Comparison of ENCODE assay signal across 19 cellular contexts in genomic region chr16:11006666-11007065, GRCh38.
DNase-seq lines count a peak whose midpoint lies in the region; ATAC-seq and TF ChIP-seq lines count a peak whose summit lies in the region.
"Had no signal": no experiment of that assay in that cellular context is flagged by ENCODE, and none has a peak within 500 bp of the region (broad histone marks: within the 10 kb centered on the region; RNA-seq: fewer than 3 reads in every experiment).

No MANE protein-coding gene starts in this region.

- no peak overlapping the region for H3K4me3 ChIP-seq in adipocyte (ENCODE audit: low read length)
- H3K4me3 ChIP-seq in stomach: no peak overlapping the region
- H3K4me3 ChIP-seq: MG63, SJSA1 had no signal

- no peak for ATAC-seq in stimulated activated memory B cell treated with anti-CD40 and anti-IgM and Interleukin-4, amounts not matched to agents 10 μg/mL and 1 μg/mL and 100 μg/mL, for 72 hours
- no peak for ATAC-seq in GM19351 (IDR thresholded peaks at IDR 0.05; ENCODE audit: unreplicated experiment)

- DNase-seq in EH (ENCODE audit: low read depth): peak; percentile 40
- peak; percentile 8 for DNase-seq in HCEC 1CT
- DNase-seq in adipocyte (ENCODE audit: low read depth): peak; percentile 38
- DNase-seq in SHP77 treated with DMSO at 0.1 percent for 48 hours (lab: John Stamatoyannopoulos, UW): no peak
- DNase-seq in stomach: no peak
- DNase-seq: C1 segment of cervical spinal cord, DMS79, GOT3, MG63, NCI-H1048, NCI-H1436 treated with DMSO at 0.1 percent for 48 hours, NCI-H2029, NCI-H345, NCI-H524 treated with DMSO at 0.1 percent for 48 hours, SW 1271 had no signal

- no peaks in the 10 kb centered on the region for H3K27me3 ChIP-seq in adipocyte (replicated peaks; ENCODE audit: control insufficient read depth, insufficient read depth, low read length)
- no peaks in the 10 kb centered on the region for H3K27me3 ChIP-seq in stomach
- H3K27me3 ChIP-seq: MG63, SJSA1 had no signal

- TF ChIP-seq POLR2A in stomach (IDR thresholded peaks at IDR 0.05): no peak

- no peak overlapping the region for H3K9ac ChIP-seq in adipocyte (ENCODE audit: low read length)
- H3K9ac ChIP-seq: KMS-11 had no signal

- H3K4me1 ChIP-seq in adipocyte (ENCODE audit: control insufficient read depth, insufficient read depth, low read length): peaks cover 40% of the 10 kb centered on the region
- peaks cover 0 to 7% (median 0%) of the 10 kb centered on the region in 4 donors for H3K4me1 ChIP-seq in stomach

- no peaks in the 10 kb centered on the region for H3K9me3 ChIP-seq in adipocyte (ENCODE audit: control insufficient read depth, low read length)
- no peaks in the 10 kb centered on the region for H3K9me3 ChIP-seq in stomach
- H3K9me3 ChIP-seq: MG63, SJSA1 had no signal

- H3K27ac ChIP-seq in stomach: peak overlapping the region in 2 of 5 donors; percentile 52 to 54
- H3K27ac ChIP-seq: KMS-11, SJSA1 had no signal

- H3K36me3 Mint-ChIP-seq in stimulated activated memory B cell treated with anti-CD40 and anti-IgM and Interleukin-4, amounts not matched to agents 10 μg/mL and 1 μg/mL and 100 μg/mL, for 72 hours: peaks cover 82% of the 10 kb centered on the region

- no peak overlapping the region for H3K4me3 Mint-ChIP-seq in stimulated activated memory B cell treated with anti-CD40 and anti-IgM and Interleukin-4, amounts not matched to agents 10 μg/mL and 1 μg/mL and 100 μg/mL, for 72 hours

- 81 to 90% (median 86%) methylated on average over 2 of the region's 2 CpGs for WGBS in stomach, 5 donors

- intact Hi-C loops in stomach (cut with DNase I; ENCODE audit: low total_unique reads): no loop called here

- peak overlapping the region; percentile 69 for H3K27ac Mint-ChIP-seq in stimulated activated memory B cell treated with anti-CD40 and anti-IgM and Interleukin-4, amounts not matched to agents 10 μg/mL and 1 μg/mL and 100 μg/mL, for 72 hours

- H3K4me1 Mint-ChIP-seq in stimulated activated memory B cell treated with anti-CD40 and anti-IgM and Interleukin-4, amounts not matched to agents 10 μg/mL and 1 μg/mL and 100 μg/mL, for 72 hours: peaks cover 13% of the 10 kb centered on the region

- TF ChIP-seq CTCF in stomach (IDR thresholded peaks at IDR 0.05): no peak

- H3K27me3 Mint-ChIP-seq in stimulated activated memory B cell treated with anti-CD40 and anti-IgM and Interleukin-4, amounts not matched to agents 10 μg/mL and 1 μg/mL and 100 μg/mL, for 72 hours: no peaks in the 10 kb centered on the region

- no peak for TF ChIP-seq EP300 in stomach (IDR thresholded peaks at IDR 0.05)

- H3K9me3 Mint-ChIP-seq in stimulated activated memory B cell treated with anti-CD40 and anti-IgM and Interleukin-4, amounts not matched to agents 10 μg/mL and 1 μg/mL and 100 μg/mL, for 72 hours: no peaks in the 10 kb centered on the region

- peaks cover 17% of the 10 kb centered on the region for H3K36me3 ChIP-seq in adipocyte (ENCODE audit: control insufficient read depth, insufficient read depth, low read length, severe bottlenecking)
- peaks cover 9 to 53% (median 38%) of the 10 kb centered on the region in 4 donors for H3K36me3 ChIP-seq in stomach

Comparison
In these comparisons a context has a peak if more than half of its experiments do, and no peak if none do; other contexts are left out.
1. DNase-seq: peak in EH (single experiment), HCEC 1CT (single experiment) and adipocyte (single experiment); none in SHP77 treated with DMSO at 0.1 percent for 48 hours (single experiment) and stomach (single experiment).